ENCODE assay signal across 2 cellular contexts in genomic region chr16:50427107-50427506, GRCh38.
TF ChIP-seq lines count a peak whose summit lies in the region.

No MANE protein-coding gene starts in this region.

TF ChIP-seq in A549, 52 proteins besides CTCF, POLR2A, EP300 and RAD21 (continued from another document):
- TF ChIP-seq SMC3 (IDR thresholded peaks at IDR 0.05) (no peak), HOXA7 (CRISPR knock-in tag; IDR thresholded peaks at IDR 0.05) (no peak), ELK1 (IDR thresholded peaks at IDR 0.05; ENCODE audit: low read depth, low read length) (no peak), MAFK (IDR thresholded peaks at IDR 0.05; ENCODE audit: partially characterized antibody) (no peak), HMGXB4 (CRISPR knock-in tag; IDR thresholded peaks at IDR 0.05; ENCODE audit: borderline replicate concordance) (no peak)

TF ChIP-seq in HEK293, 187 proteins besides CTCF, POLR2A, EP300 and RAD21 (continued from another document):
- no peak for TF ChIP-seq PRDM4 (tag by site-specific recombination; IDR thresholded peaks at IDR 0.05)
- TF ChIP-seq ZNF626 (tag by site-specific recombination; IDR thresholded peaks at IDR 0.05): no peak
- TF ChIP-seq ZNF10 (tag by site-specific recombination; IDR thresholded peaks at IDR 0.05): peak; percentile 72
- TF ChIP-seq ZBTB11 (tag by site-specific recombination; conservative IDR thresholded peaks at IDR 0.05; ENCODE audit: low read depth): no peak
- TF ChIP-seq ZNF398 (tag by site-specific recombination; IDR thresholded peaks at IDR 0.05): no peak
